In the genomic region with DNA sequence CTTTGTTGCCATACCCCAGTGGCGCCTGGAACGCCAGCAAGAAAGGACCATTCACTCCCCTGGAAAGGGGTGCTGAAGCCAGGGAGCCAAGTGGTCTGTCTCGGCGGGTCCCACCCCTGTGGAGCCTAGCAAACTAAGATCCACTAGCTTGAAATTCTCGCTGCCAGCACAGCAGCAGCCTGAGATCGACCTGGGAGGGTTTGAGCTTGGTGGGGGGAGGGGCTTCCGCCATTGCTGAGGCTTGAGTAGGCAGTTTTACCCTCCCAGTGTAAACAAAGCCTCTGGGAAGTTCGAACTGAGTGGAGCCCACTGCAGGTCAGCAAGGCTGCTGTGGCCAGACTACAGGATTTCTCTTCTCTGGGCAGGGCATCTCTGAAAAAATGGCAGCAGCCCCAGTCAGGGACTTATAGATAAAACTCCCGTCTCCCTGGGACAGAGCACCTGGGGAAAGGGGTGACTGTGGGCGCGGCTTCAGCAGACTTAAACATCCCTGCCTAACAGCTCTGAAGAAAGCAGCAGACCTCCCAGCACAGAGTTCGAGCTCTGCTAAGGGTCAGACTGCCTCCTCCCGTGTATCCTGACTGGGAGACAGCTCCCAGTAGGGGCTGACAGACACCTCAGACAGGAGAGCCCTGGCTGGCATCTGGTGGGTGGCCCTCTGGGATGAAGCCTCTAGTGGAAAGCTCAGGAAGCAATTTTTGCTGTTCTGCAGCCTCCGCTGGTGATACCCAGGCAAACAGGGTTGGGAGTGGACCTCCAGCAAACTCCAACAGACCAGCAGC, we compare ENCODE assay signal across 22 cellular contexts.
"Had no signal": no experiment of that assay in that cellular context is flagged by ENCODE, and none has a peak within 500 bp of the region (broad histone marks: within the 10 kb centered on the region; RNA-seq: fewer than 3 reads in every experiment).

No MANE protein-coding gene starts in this region.

- H3K4me2 ChIP-seq: hepatocyte, smooth muscle cell had no signal

- H2AFZ ChIP-seq: hepatocyte had no signal

- H3K27ac ChIP-seq: hepatocyte, prostate gland, suprapubic skin had no signal

- DNase-seq: activated CD4-positive, alpha-beta T cell treated with anti-CD3 and anti-CD28 coated beads, Interleukin-2, amount 10 ng/mL, durations not matched to agents 24 days and 14 days; activated CD4-positive, CD25-positive, alpha-beta regulatory T cell; activated CD8-positive, alpha-beta memory T cell treated with anti-CD3 and anti-CD28 coated beads, Interleukin-2, amount 50 U/mL, for 48 hours; activated gamma-delta T cell; activated T-cell treated with anti-CD3 and anti-CD28 coated beads, Interleukin-2, amount 50 U/mL, for 72 hours; kidney glomerular epithelial cell; left ventricle myocardium superior; mesenchymal stem cell; natural killer cell; occipital lobe; right cardiac atrium; stimulated activated CD4-positive, alpha-beta T cell treated with anti-CD3 and anti-CD28 coated beads, Interleukin-4, amount 100 ng/mL, for 4 hours; stimulated activated CD8-positive, alpha-beta memory T cell treated with anti-CD3 and anti-CD28 coated beads, Interleukin-4, amount 100 ng/mL, for 48 hours had no signal

- H3K4me1 ChIP-seq: prostate gland, suprapubic skin had no signal

- H3K27me3 ChIP-seq: hepatocyte had no signal

- ATAC-seq: activated naive CD4-positive, alpha-beta T cell treated with anti-CD3 and anti-CD28 coated beads, Interleukin-2, amount 50 U/mL, for 72 hours; activated T-cell treated with anti-CD3 and anti-CD28 coated beads, Interleukin-2, amount 50 U/mL, for 72 hours; esophagus mucosa; left ventricle myocardium superior; natural killer cell; right cardiac atrium had no signal

- H3K4me3 Mint-ChIP-seq: activated CD4-positive, alpha-beta T cell treated with anti-CD3 and anti-CD28 coated beads, Interleukin-2, amount 10 ng/mL, durations not matched to agents 24 days and 14 days; activated T-cell treated with anti-CD3 and anti-CD28 coated beads, Interleukin-2, amount 50 U/mL, for 72 hours; natural killer cell; stimulated activated naive CD8-positive, alpha-beta T cell treated with anti-CD3 and anti-CD28 coated beads, Interleukin-15, Interleukin-2, amounts not matched to agents 100 ng/mL and 50 ng/mL, for 24 hours; type B pancreatic cell had no signal

- H3K36me3 ChIP-seq: prostate gland, suprapubic skin had no signal

- H3K9me3 ChIP-seq: prostate gland, suprapubic skin had no signal

- H3K9me3 Mint-ChIP-seq: activated CD4-positive, alpha-beta T cell treated with anti-CD3 and anti-CD28 coated beads, Interleukin-2, amount 10 ng/mL, durations not matched to agents 24 days and 14 days; activated naive CD4-positive, alpha-beta T cell treated with anti-CD3 and anti-CD28 coated beads, Interleukin-2, amount 50 U/mL, for 72 hours; activated T-cell treated with anti-CD3 and anti-CD28 coated beads, Interleukin-2, amount 50 U/mL, for 72 hours; natural killer cell; stimulated activated naive CD8-positive, alpha-beta T cell treated with anti-CD3 and anti-CD28 coated beads, Interleukin-15, Interleukin-2, amounts not matched to agents 100 ng/mL and 50 ng/mL, for 24 hours; type B pancreatic cell had no signal

- H3K4me1 Mint-ChIP-seq: activated CD4-positive, alpha-beta T cell treated with anti-CD3 and anti-CD28 coated beads, Interleukin-2, amount 10 ng/mL, durations not matched to agents 24 days and 14 days; natural killer cell had no signal

- H3K4me3 ChIP-seq: hepatocyte, prostate gland, smooth muscle cell, suprapubic skin had no signal

- H3K79me2 ChIP-seq: hepatocyte had no signal

- H3K27ac Mint-ChIP-seq: activated CD4-positive, alpha-beta T cell treated with anti-CD3 and anti-CD28 coated beads, Interleukin-2, amount 10 ng/mL, durations not matched to agents 24 days and 14 days; activated naive CD4-positive, alpha-beta T cell treated with anti-CD3 and anti-CD28 coated beads, Interleukin-2, amount 50 U/mL, for 72 hours; activated T-cell treated with anti-CD3 and anti-CD28 coated beads, Interleukin-2, amount 50 U/mL, for 72 hours; natural killer cell; stimulated activated naive CD8-positive, alpha-beta T cell treated with anti-CD3 and anti-CD28 coated beads, Interleukin-15, Interleukin-2, amounts not matched to agents 100 ng/mL and 50 ng/mL, for 24 hours; type B pancreatic cell had no signal

- H3K36me3 Mint-ChIP-seq: activated naive CD4-positive, alpha-beta T cell treated with anti-CD3 and anti-CD28 coated beads, Interleukin-2, amount 50 U/mL, for 72 hours; natural killer cell; type B pancreatic cell had no signal

- FAIRE-seq: colon had no signal
